Comparison of ENCODE assay signal across 20 cellular contexts in the genomic region with DNA sequence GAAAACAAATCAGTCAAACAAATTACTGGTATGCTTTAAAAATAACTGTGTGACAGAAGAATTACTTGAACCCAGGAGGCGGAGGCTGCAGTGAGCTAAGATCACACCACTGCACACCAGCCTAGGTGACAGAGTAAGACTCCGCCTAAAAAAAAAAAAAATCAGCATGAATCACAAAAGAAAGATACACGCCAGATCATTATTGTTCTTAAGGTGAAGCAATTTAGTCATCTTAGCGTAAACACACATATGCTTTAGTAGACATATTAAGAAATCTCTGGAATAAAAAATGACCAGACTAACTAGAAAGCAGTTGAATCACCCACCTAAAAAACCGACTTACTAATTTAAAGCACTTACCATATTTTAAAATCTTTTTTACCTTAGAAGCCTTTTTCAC. TPM values are rescaled to one million over a fixed set of nuclear protein-coding genes. Genes with fewer than 3 reads are reported as not detected.
DNase-seq lines count a peak whose midpoint lies in the region; ATAC-seq, FAIRE-seq and TF ChIP-seq lines count a peak whose summit lies in the region.
"Had no signal": no experiment of that assay in that cellular context is flagged by ENCODE, and none has a peak within 500 bp of the region (broad histone marks: within the 10 kb centered on the region; RNA-seq: fewer than 3 reads in every experiment).

No MANE protein-coding gene starts in this region.

- ATAC-seq in A549 (no peak), heart left ventricle (no peak), GM21381 (IDR thresholded peaks at IDR 0.05; ENCODE audit: unreplicated experiment) (no peak)
- ATAC-seq: sciatic nerve had no signal

- peak in 1 of 2 experiments; percentile 10 for DNase-seq in A549 (ENCODE audit: low read depth in 1 of 2, low spot score in 1 of 2)
- peak; percentile 42 for DNase-seq in HT1080 (ENCODE audit: low read depth)
- DNase-seq in bronchial epithelial cell (ENCODE audit: low read depth) = peak; percentile 98
- peak; percentile 69 for DNase-seq in iris pigment epithelial cell (ENCODE audit: low read depth)
- no peak for DNase-seq in heart left ventricle
- no peak for DNase-seq in NK-92 (lab: John Stamatoyannopoulos, UW; ENCODE audit: unreplicated experiment)
- no peak for DNase-seq in A673 (ENCODE audit: low spot score)
- DNase-seq: activated CD4-positive, alpha-beta T cell treated with anti-CD3 and anti-CD28 coated beads for 4 hours; effector CD4-positive, alpha-beta T cell; head of caudate nucleus; Kasumi-1; NCI-H1092 treated with DMSO at 0.1 percent for 48 hours; NCI-H2029; NCI-H82; stimulated activated CD4-positive, alpha-beta T cell treated with anti-CD3 and anti-CD28 coated beads, Interleukin-15, amount 100 ng/mL, for 24 hours; stomach; T-helper 1 cell; trophoblast cell had no signal

- TF ChIP-seq CTCF in A549 (IDR thresholded peaks at IDR 0.05) = no peak
- TF ChIP-seq CTCF in bronchial epithelial cell (IDR thresholded peaks at IDR 0.05; ENCODE audit: insufficient read depth, low read length, severe bottlenecking) = no peak
- no peak for TF ChIP-seq CTCF in heart left ventricle (IDR thresholded peaks at IDR 0.05)
- TF ChIP-seq CTCF in A673 (conservative IDR thresholded peaks at IDR 0.05; ENCODE audit: low read depth, low read length) = no peak

- WGBS in A549 (ENCODE audit: missing lambda C conversion rate) = 43% methylated on average over 5 of the region's 5 CpGs
- 94 to 96% (median 96%) methylated on average over 5 of the region's 5 CpGs for WGBS in heart left ventricle, 4 donors

- H3K4me3 ChIP-seq in A549 (no peak overlapping the region), bronchial epithelial cell (ENCODE audit: low read depth, low read length) (no peak overlapping the region), heart left ventricle (no peak overlapping the region), A673 (ENCODE audit: low read depth, low read length, poor library complexity, severe bottlenecking) (no peak overlapping the region)
- H3K4me3 ChIP-seq: stomach had no signal

- H3K4me1 ChIP-seq in A549 (peaks cover 13% of the 10 kb centered on the region), heart left ventricle (peaks cover 0 to 2% (median 0%) of the 10 kb centered on the region in 12 donors), A673 (ENCODE audit: insufficient read depth, low read length, poor library complexity, severe bottlenecking) (peaks cover 6% of the 10 kb centered on the region)

- TF ChIP-seq POLR2A in A549 (IDR thresholded peaks at IDR 0.05; ENCODE audit: low read length) = no peak
- no peak for TF ChIP-seq POLR2A in heart left ventricle (IDR thresholded peaks at IDR 0.05)

- CTCF ChIA-PET in A549 (lab: Yijun Ruan, JAX) (interaction anchor here (0.6 kb wide), 1 partner anchor 50 kb away, joined by 3 read pairs; no protein-coding TSS in a partner anchor), A673 (lab: Charles Lee) (interaction anchor here (0.5 kb wide), 1 partner anchor 8 kb away, joined by 6 read pairs; no protein-coding TSS in a partner anchor)

- POLR2A ChIA-PET in A549 (lab: Yijun Ruan, JAX) (no interaction called here), A673 (lab: Charles Lee; ENCODE audit: low non-redundant PET) (no interaction called here)

- no peak for TF ChIP-seq RAD21 in A549 (conservative IDR thresholded peaks at IDR 0.05 in 1 of 2, IDR thresholded peaks at IDR 0.05 in 1 of 2)

- peak overlapping the region; percentile 35 for H3K4me2 ChIP-seq in A549

- peak overlapping the region in 1 of 2 experiments; percentile 33; a peak in 1 of 6 replicates for H3K27ac ChIP-seq in A549
- no peak overlapping the region for H3K27ac ChIP-seq in heart left ventricle
- H3K27ac ChIP-seq in A673 (ENCODE audit: low read depth, low read length, poor library complexity, severe bottlenecking) = no peak overlapping the region
- H3K27ac ChIP-seq: stomach had no signal

- H3K36me3 ChIP-seq in bronchial epithelial cell (ENCODE audit: control insufficient read depth, insufficient read depth, low read length) = no peaks in the 10 kb centered on the region
- no peaks in the 10 kb centered on the region for H3K36me3 ChIP-seq in heart left ventricle
- no peaks in the 10 kb centered on the region for H3K36me3 ChIP-seq in A673 (ENCODE audit: insufficient read depth, low read length, poor library complexity, severe bottlenecking)
- H3K36me3 ChIP-seq: stomach had no signal

- H3K27me3 ChIP-seq in bronchial epithelial cell (ENCODE audit: control insufficient read depth, insufficient read depth, low read length) (no peaks in the 10 kb centered on the region), heart left ventricle (no peaks in the 10 kb centered on the region), A673 (replicated peaks; ENCODE audit: insufficient read depth, low read depth, low read length, poor library complexity) (no peaks in the 10 kb centered on the region)
- H3K27me3 ChIP-seq: stomach had no signal

- BruUV-seq in A673 (replicated peaks; lab: Mats Ljungman, UMichigan) = no TSS peak

- no peak for TF ChIP-seq EP300 in A549 (IDR thresholded peaks at IDR 0.05)

- H3K9me3 ChIP-seq in A549 = no peaks in the 10 kb centered on the region
- no peaks in the 10 kb centered on the region for H3K9me3 ChIP-seq in heart left ventricle
- H3K9me3 ChIP-seq in A673 (ENCODE audit: low read depth, low read length, poor library complexity, severe bottlenecking) = no peaks in the 10 kb centered on the region
- H3K9me3 ChIP-seq: stomach had no signal

- no peak for FAIRE-seq in A549 (lab: Jason Lieb, UNC)
- FAIRE-seq in bronchial epithelial cell (lab: Jason Lieb, UNC) = no peak

- intact Hi-C loops in heart left ventricle (cut with DNase I) = no loop called here
- intact Hi-C loops in A673 (cut with micrococcal nuclease; ENCODE audit: unreplicated experiment) = no loop called here

TF ChIP-seq in A549, 52 proteins besides CTCF, POLR2A, EP300 and RAD21:
- TF ChIP-seq CBX2 (IDR thresholded peaks at IDR 0.05; ENCODE audit: borderline replicate concordance, low read depth) (no peak), EHF (CRISPR knock-in tag; IDR thresholded peaks at IDR 0.05) (no peak), KDM1A (IDR thresholded peaks at IDR 0.05; ENCODE audit: low read depth) (no peak), ZNF302 (CRISPR knock-in tag; IDR thresholded peaks at IDR 0.05) (no peak), KDM5A (IDR thresholded peaks at IDR 0.05) (no peak), CHD4 (IDR thresholded peaks at IDR 0.05; ENCODE audit: borderline replicate concordance) (no peak), CBX8 (IDR thresholded peaks at IDR 0.05) (no peak), SREBF2 (IDR thresholded peaks at IDR 0.05) (no peak), FOSB (CRISPR knock-in tag; IDR thresholded peaks at IDR 0.05) (no peak), BHLHE40 (IDR thresholded peaks at IDR 0.05; ENCODE audit: low read depth, low read length) (no peak), RARB (CRISPR knock-in tag; IDR thresholded peaks at IDR 0.05) (no peak)
- TF ChIP-seq, protein P1, sequence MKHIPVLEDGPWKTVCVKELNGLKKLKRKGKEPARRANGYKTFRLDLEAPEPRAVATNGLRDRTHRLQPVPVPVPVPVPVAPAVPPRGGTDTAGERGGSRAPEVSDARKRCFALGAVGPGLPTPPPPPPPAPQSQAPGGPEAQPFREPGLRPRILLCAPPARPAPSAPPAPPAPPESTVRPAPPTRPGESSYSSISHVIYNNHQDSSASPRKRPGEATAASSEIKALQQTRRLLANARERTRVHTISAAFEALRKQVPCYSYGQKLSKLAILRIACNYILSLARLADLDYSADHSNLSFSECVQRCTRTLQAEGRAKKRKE (CRISPR knock-in tag; IDR thresholded peaks at IDR 0.05; ENCODE audit: low read depth) = no peak
- TF ChIP-seq, protein P2, sequence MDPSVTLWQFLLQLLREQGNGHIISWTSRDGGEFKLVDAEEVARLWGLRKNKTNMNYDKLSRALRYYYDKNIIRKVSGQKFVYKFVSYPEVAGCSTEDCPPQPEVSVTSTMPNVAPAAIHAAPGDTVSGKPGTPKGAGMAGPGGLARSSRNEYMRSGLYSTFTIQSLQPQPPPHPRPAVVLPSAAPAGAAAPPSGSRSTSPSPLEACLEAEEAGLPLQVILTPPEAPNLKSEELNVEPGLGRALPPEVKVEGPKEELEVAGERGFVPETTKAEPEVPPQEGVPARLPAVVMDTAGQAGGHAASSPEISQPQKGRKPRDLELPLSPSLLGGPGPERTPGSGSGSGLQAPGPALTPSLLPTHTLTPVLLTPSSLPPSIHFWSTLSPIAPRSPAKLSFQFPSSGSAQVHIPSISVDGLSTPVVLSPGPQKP (IDR thresholded peaks at IDR 0.05; ENCODE audit: low read depth, low read length) = no peak
- TF ChIP-seq, protein P3, sequence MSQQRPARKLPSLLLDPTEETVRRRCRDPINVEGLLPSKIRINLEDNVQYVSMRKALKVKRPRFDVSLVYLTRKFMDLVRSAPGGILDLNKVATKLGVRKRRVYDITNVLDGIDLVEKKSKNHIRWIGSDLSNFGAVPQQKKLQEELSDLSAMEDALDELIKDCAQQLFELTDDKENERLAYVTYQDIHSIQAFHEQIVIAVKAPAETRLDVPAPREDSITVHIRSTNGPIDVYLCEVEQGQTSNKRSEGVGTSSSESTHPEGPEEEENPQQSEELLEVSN (IDR thresholded peaks at IDR 0.05; ENCODE audit: borderline replicate concordance, low read depth) = no peak
- TF ChIP-seq, protein P4, sequence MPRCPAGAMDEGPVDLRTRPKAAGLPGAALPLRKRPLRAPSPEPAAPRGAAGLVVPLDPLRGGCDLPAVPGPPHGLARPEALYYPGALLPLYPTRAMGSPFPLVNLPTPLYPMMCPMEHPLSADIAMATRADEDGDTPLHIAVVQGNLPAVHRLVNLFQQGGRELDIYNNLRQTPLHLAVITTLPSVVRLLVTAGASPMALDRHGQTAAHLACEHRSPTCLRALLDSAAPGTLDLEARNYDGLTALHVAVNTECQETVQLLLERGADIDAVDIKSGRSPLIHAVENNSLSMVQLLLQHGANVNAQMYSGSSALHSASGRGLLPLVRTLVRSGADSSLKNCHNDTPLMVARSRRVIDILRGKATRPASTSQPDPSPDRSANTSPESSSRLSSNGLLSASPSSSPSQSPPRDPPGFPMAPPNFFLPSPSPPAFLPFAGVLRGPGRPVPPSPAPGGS (IDR thresholded peaks at IDR 0.05) = no peak

RNA-seq across cellular contexts. Expression of a gene that starts 20.2 kb away (rescaled TPM):
- polyA plus RNA-seq in A549 (2011; rRNA removed) (12.6 and 36.8 TPM in 2 replicates), A549 (2017; fragmentation: RNase III; extraction: RNeasy Plus Mini Kit Qiagen cat#74134 plus additional on column Dnase treatment) (22.0 to 28.6 TPM (median 27.9 TPM) in 3 replicates), heart left ventricle (100 to 1,000 TPM in 1 of 2 donors, 10 to 100 TPM in 1; 53.5 to 120 TPM)
- polyA plus RNA-seq in A549 (2012; cell fraction: cytosol; rRNA removed) = 8.3 and 8.5 TPM in 2 replicates
- 10.2 and 20.1 TPM in 2 replicates for polyA plus RNA-seq in A549 (2012; cell fraction: nucleus; rRNA removed)
- 74.2 and 81.5 TPM in 2 replicates for polyA minus RNA-seq in A549 (2011; rRNA and poly(A)+ RNA removed)
- total RNA-seq in HT1080 (2014; rRNA removed; shearing (Covaris generic)) = 9.6 and 12.4 TPM in 2 replicates
- polyA plus RNA-seq in HT1080 (2015; cell fraction: cytosol; rRNA removed) = 17.6 and 25.0 TPM in 2 replicates
- 29.7 and 30.7 TPM in 2 replicates for polyA plus RNA-seq in HT1080 (2015; cell fraction: nucleus; rRNA removed)
- total RNA-seq in bronchial epithelial cell (19.2 and 22.7 TPM in 2 replicates), heart left ventricle (100 to 1,000 TPM in 8 of 9 donors, 10 to 100 TPM in 1; 65.9 to 236 (median 135) TPM), A673 (2021) (188 and 220 TPM in 2 replicates)

Comparison
In these comparisons a context has a peak if more than half of its experiments do, and no peak if none do; other contexts are left out.
1. DNase-seq: peak in HT1080 (single experiment), bronchial epithelial cell (single experiment) and iris pigment epithelial cell (single experiment); none in heart left ventricle (0 of 5), NK-92 (single experiment) and A673 (single experiment).